1 cellular context compared by ENCODE assay signal in the genomic region with DNA sequence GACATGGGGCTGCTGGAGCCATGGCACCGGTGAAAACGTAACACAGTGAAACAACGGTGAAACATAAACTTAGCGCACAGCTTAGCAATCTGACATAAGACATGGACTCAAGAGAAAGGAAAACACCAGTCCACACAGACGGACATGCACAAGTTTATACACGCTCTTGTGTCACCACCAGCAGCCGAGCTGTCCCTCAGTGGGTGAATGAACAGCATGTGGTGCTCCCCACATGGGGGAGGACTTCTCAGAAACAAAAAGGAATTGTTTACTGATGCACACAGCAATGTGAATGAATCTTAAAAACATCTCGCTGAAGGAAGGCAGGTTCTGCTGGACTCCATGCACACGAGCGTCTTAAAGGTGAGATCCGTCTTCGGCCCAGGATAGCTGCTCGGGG.
TF ChIP-seq lines count a peak whose summit lies in the region.

No MANE protein-coding gene starts in this region.

TF ChIP-seq in K562, 482 proteins besides CTCF, POLR2A, EP300 and RAD21:
- TF ChIP-seq ZNF263 (CRISPR knock-in tag; IDR thresholded peaks at IDR 0.05; ENCODE audit: borderline replicate concordance), result peak; percentile 57; the same call in 1 of the 2 replicates
- no peak for TF ChIP-seq KLF1 (tag; IDR thresholded peaks at IDR 0.05)
